Comparison of ENCODE assay signal across 17 cellular contexts in the genomic region with DNA sequence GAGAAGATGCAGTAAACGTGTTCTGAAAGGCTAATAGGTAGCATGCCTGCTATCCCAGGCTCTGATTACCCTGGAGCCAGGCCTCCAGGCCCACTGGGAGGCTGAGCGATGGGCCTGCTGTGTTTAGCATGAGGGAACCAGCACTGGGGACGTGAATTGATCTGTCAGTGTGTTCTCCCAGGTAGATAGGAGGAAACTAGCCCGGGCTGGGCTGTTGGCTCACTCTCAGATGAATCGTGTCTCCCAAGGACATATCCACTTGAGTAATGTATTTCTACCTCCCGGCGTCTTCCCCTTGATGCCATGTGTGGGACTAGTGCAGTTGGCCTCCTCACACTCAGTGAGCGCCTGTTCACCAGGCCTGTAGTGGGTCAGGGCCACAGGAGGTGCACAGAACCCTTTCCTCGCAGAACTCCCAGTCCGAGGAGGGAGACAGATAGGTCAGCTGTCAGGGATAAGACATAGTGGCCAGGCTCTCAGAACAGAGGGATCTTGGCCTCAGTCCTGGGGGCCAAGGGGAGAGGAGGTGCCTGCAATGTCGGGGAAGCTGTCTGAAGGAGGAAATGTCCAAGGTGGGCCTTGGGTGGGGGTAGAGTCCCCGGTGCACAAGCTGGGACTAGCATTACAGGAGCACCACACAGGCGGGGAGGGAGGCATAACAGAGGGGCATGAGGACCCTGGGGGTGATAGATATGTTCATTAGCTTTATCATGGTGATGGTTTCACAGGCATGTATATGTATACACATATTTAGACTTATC.
A peak's percentile ranks its signal among the peaks of the same experiment; 100 is the strongest.
DNase-seq lines count a peak whose midpoint lies in the region; ATAC-seq and TF ChIP-seq lines count a peak whose summit lies in the region.
"Had no signal": no experiment of that assay in that cellular context is flagged by ENCODE, and none has a peak within 500 bp of the region (broad histone marks: within the 10 kb centered on the region; RNA-seq: fewer than 3 reads in every experiment).

No MANE protein-coding gene starts in this region.

- peaks cover 14% of the 10 kb centered on the region for H3K4me1 Mint-ChIP-seq in T-helper 17 cell
- H3K4me1 Mint-ChIP-seq: B cell had no signal

- H3K9me3 ChIP-seq in T-helper 17 cell (ENCODE audit: control insufficient read depth, low read length, poor library complexity, severe bottlenecking) (no peaks in the 10 kb centered on the region), mesenchymal stem cell (ENCODE audit: control insufficient read depth, low read length) (no peaks in the 10 kb centered on the region), psoas muscle (no peaks in the 10 kb centered on the region), prostate gland (no peaks in the 10 kb centered on the region)

- TF ChIP-seq POLR2A in prostate gland (IDR thresholded peaks at IDR 0.05) = no peak

- H3K27me3 ChIP-seq in mesenchymal stem cell (ENCODE audit: control insufficient read depth in 1 of 2, insufficient read depth in 1 of 2, low read length in 2 of 2) (peaks cover 0 to 18% of the 10 kb centered on the region in 2 experiments), psoas muscle (ENCODE audit: insufficient read depth in 3 of 3, low read length in 2 of 3) (no peaks in the 10 kb centered on the region), prostate gland (replicated peaks; ENCODE audit: insufficient read depth) (no peaks in the 10 kb centered on the region)

- H3K27me3 Mint-ChIP-seq in T-helper 17 cell = no peaks in the 10 kb centered on the region
- H3K27me3 Mint-ChIP-seq: B cell had no signal

- peak overlapping the region; percentile 89 for H3K27ac Mint-ChIP-seq in T-helper 17 cell
- H3K27ac Mint-ChIP-seq: B cell; CD8-positive, alpha-beta T cell had no signal

- H2BK15ac ChIP-seq in mesenchymal stem cell (ENCODE audit: low read depth, poor library complexity, severe bottlenecking) = no peak overlapping the region

- no peak for ATAC-seq in T-helper 17 cell
- ATAC-seq in psoas muscle = peak in 3 of 4 donors; percentile 15 to 26 (median 20)
- ATAC-seq in HG03175 (IDR thresholded peaks at IDR 0.05; ENCODE audit: unreplicated experiment) = no peak
- ATAC-seq: CD8-positive, alpha-beta T cell; PC-3 had no signal

- H2AFZ ChIP-seq in mesenchymal stem cell (ENCODE audit: low read depth, low read length) = no peak overlapping the region

- intact Hi-C loops in psoas muscle (cut with DNase I) (no loop called here), prostate gland (cut with DNase I) (no loop called here)

- H2BK5ac ChIP-seq in mesenchymal stem cell (ENCODE audit: low read depth, low read length, poor library complexity, severe bottlenecking) = no peak overlapping the region

- H3K9ac ChIP-seq in mesenchymal stem cell (ENCODE audit: low read length) = no peak overlapping the region

- H3K14ac ChIP-seq in mesenchymal stem cell (ENCODE audit: low read length in 2 of 2) = peak overlapping the region in 1 of 2 experiments; percentile 14

- TF ChIP-seq CTCF in 22Rv1 (IDR thresholded peaks at IDR 0.05) (no peak), psoas muscle (IDR thresholded peaks at IDR 0.05) (no peak), prostate gland (IDR thresholded peaks at IDR 0.05) (no peak)

- H4K8ac ChIP-seq in mesenchymal stem cell (ENCODE audit: low read length) = no peak overlapping the region

- H2AK5ac ChIP-seq in mesenchymal stem cell (ENCODE audit: low read length, severe bottlenecking) = no peak overlapping the region

- H3K4me2 ChIP-seq in mesenchymal stem cell (ENCODE audit: low read length, poor library complexity, severe bottlenecking) = peak overlapping the region; percentile 13

- peaks cover 5 to 9% of the 10 kb centered on the region in 2 experiments for H3K36me3 ChIP-seq in mesenchymal stem cell (ENCODE audit: control insufficient read depth in 1 of 2, insufficient read depth in 2 of 2, low read depth in 1 of 2, low read length in 2 of 2)
- H3K36me3 ChIP-seq in psoas muscle (ENCODE audit: insufficient read depth in 1 of 2, low read depth in 1 of 2) = peaks cover 0 to 3% of the 10 kb centered on the region in 2 donors
- H3K36me3 ChIP-seq in prostate gland = no peaks in the 10 kb centered on the region

- peak overlapping the region in 1 of 2 experiments; percentile 72 for H3K18ac ChIP-seq in mesenchymal stem cell (ENCODE audit: low read depth in 1 of 2, low read length in 2 of 2)

- DNase-seq in T-helper 17 cell = no peak
- peak; percentile 30 for DNase-seq in mesenchymal stem cell
- DNase-seq in psoas muscle = peak in 1 of 2 donors; percentile 30
- no peak for DNase-seq in activated gamma-delta T cell treated with Interleukin-2 at 50 U/mL for 16 hours
- DNase-seq in stimulated activated CD4-positive, alpha-beta T cell treated with anti-CD3 and anti-CD28 coated beads, Interleukin-15, amount 100 ng/mL, for 24 hours = no peak
- no peak for DNase-seq in prostate gland (ENCODE audit: low spot score)
- DNase-seq: CD8-positive, alpha-beta T cell; GOT3; KBM-7; NCI-H1092 treated with DMSO at 0.1 percent for 48 hours; NCI-H1694; NCI-H446; NCI-H748 treated with DMSO at 0.1 percent for 48 hours; PC-3 had no signal

- H3K4me1 ChIP-seq in mesenchymal stem cell (ENCODE audit: control insufficient read depth, insufficient read depth, low read depth, low read length) = peaks cover 20% of the 10 kb centered on the region
- H3K4me1 ChIP-seq in psoas muscle = peaks cover 18% of the 10 kb centered on the region
- H3K4me1 ChIP-seq in prostate gland (replicated peaks) = peaks cover 22% of the 10 kb centered on the region

- no peak overlapping the region for H3K4me3 Mint-ChIP-seq in T-helper 17 cell
- H3K4me3 Mint-ChIP-seq: B cell; CD8-positive, alpha-beta T cell had no signal

- peak overlapping the region in 1 of 2 experiments; percentile 27 for H3K4ac ChIP-seq in mesenchymal stem cell (ENCODE audit: low read depth in 1 of 2, low read length in 2 of 2)

- H2BK120ac ChIP-seq in mesenchymal stem cell (ENCODE audit: low read depth, low read length) = no peak overlapping the region

- peak overlapping the region; percentile 98 for H3K27ac ChIP-seq in 22Rv1
- H3K27ac ChIP-seq in mesenchymal stem cell (ENCODE audit: low read length, poor library complexity, severe bottlenecking) = peak overlapping the region; percentile 9
- H3K27ac ChIP-seq in psoas muscle = no peak overlapping the region
- H3K27ac ChIP-seq in prostate gland = peak overlapping the region in 1 of 2 donors; percentile 22

- H4K91ac ChIP-seq in mesenchymal stem cell (ENCODE audit: low read length) = no peak overlapping the region

- 67% methylated on average over 12 of the region's 13 CpGs for WGBS in mesenchymal stem cell
- 59 to 85% (median 69%) methylated on average over 13 of the region's 13 CpGs for WGBS in psoas muscle, 3 donors
- WGBS in prostate gland = 57% methylated on average over 13 of the region's 13 CpGs

- H2BK12ac ChIP-seq in mesenchymal stem cell (ENCODE audit: low read length in 2 of 2) = peak overlapping the region in 1 of 2 experiments; percentile 88

- no peak overlapping the region for H3K23ac ChIP-seq in mesenchymal stem cell (ENCODE audit: low read length in 2 of 2)

- H3K4me3 ChIP-seq in mesenchymal stem cell (ENCODE audit: insufficient read depth in 1 of 2, low read depth in 1 of 2, low read length in 2 of 2) = no peak overlapping the region
- no peak overlapping the region for H3K4me3 ChIP-seq in psoas muscle
- H3K4me3 ChIP-seq in prostate gland = no peak overlapping the region

- H3K36me3 Mint-ChIP-seq in T-helper 17 cell (ENCODE audit: low read depth) = peaks cover 6% of the 10 kb centered on the region

- no peaks in the 10 kb centered on the region for H3K79me1 ChIP-seq in mesenchymal stem cell (replicated peaks; ENCODE audit: low read length, poor library complexity, severe bottlenecking)

Comparison
In these comparisons a context has a peak if more than half of its experiments do, and no peak if none do; other contexts are left out.
1. ATAC-seq: peak in psoas muscle (3 of 4); none in T-helper 17 cell (single experiment) and HG03175 (single experiment).